10 cellular contexts compared by ENCODE assay signal in the genomic region with DNA sequence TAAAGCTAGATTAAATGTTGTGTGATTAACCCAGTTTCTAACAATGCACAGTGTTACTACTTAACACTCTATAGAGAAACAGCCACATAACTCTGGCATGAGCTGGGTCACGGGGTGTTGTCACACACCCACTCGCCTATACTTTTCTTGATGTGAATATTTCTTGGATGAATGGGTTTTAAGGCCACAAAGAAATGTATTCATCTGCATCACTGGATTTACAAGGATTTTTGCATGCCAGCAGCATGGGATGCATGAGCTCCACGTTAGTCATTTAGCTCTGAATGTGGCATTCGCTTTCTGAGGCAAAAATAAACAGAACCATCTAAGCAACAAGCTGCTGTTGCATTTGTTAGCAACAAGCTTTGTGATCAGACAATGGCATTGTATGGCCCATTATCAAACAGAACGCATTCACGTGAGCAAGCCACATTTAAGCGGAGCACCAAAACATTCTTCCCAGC.
DNase-seq lines count a peak whose midpoint lies in the region; TF ChIP-seq lines count a peak whose summit lies in the region.
"Had no signal": no experiment of that assay in that cellular context is flagged by ENCODE, and none has a peak within 500 bp of the region (broad histone marks: within the 10 kb centered on the region; RNA-seq: fewer than 3 reads in every experiment).

No MANE protein-coding gene starts in this region.

- peaks cover 0 to 12% (median 0%) of the 10 kb centered on the region in 4 donors for H3K4me1 ChIP-seq in Peyer's patch

- no peaks in the 10 kb centered on the region for H3K27me3 ChIP-seq in Peyer's patch
- H3K27me3 ChIP-seq: cardiac muscle cell had no signal

- TF ChIP-seq POLR2A in Peyer's patch (IDR thresholded peaks at IDR 0.05), result no peak

- peaks cover 0 to 5% (median 0%) of the 10 kb centered on the region in 3 donors for H3K36me3 ChIP-seq in Peyer's patch

- H3K9me3 ChIP-seq in Peyer's patch, result no peaks in the 10 kb centered on the region

- TF ChIP-seq CTCF in Peyer's patch (IDR thresholded peaks at IDR 0.05), result no peak

- H3K4me3 ChIP-seq in Peyer's patch, result no peak overlapping the region
- H3K4me3 ChIP-seq: cardiac muscle cell had no signal

- H3K27ac ChIP-seq in cingulate gyrus (ENCODE audit: low read depth, low read length) (peak overlapping the region; percentile 57), Peyer's patch (no peak overlapping the region)
- H3K27ac ChIP-seq: cardiac muscle cell had no signal

- DNase-seq in DMS79 (lab: John Stamatoyannopoulos, UW), result peak; percentile 44
- peak; percentile 6 for DNase-seq in NCI-H2081 treated with DMSO at 0.1 percent for 48 hours (lab: John Stamatoyannopoulos, UW)
- DNase-seq in midbrain (lab: John Stamatoyannopoulos, UW), result peak; percentile 12
- DNase-seq in RPMI8226, result no peak
- no peak for DNase-seq in activated naive CD4-positive, alpha-beta T cell treated with anti-CD3 and anti-CD28 coated beads, Interleukin-2, amount 50 U/mL, for 16 hours
- DNase-seq in Peyer's patch, result no peak
- no peak for DNase-seq in germinal center (ENCODE audit: low spot score)
- DNase-seq: right cardiac atrium had no signal

Comparison
In these comparisons a context has a peak if more than half of its experiments do, and no peak if none do; other contexts are left out.
1. DNase-seq: peak in DMS79 (single experiment), NCI-H2081 treated with DMSO at 0.1 percent for 48 hours (single experiment) and midbrain (single experiment); none in RPMI8226 (single experiment), activated naive CD4-positive, alpha-beta T cell treated with anti-CD3 and anti-CD28 coated beads, Interleukin-2, amount 50 U/mL, for 16 hours (single experiment), Peyer's patch (0 of 3) and germinal center (single experiment).